11 cellular contexts compared by ENCODE assay signal in the genomic region with DNA sequence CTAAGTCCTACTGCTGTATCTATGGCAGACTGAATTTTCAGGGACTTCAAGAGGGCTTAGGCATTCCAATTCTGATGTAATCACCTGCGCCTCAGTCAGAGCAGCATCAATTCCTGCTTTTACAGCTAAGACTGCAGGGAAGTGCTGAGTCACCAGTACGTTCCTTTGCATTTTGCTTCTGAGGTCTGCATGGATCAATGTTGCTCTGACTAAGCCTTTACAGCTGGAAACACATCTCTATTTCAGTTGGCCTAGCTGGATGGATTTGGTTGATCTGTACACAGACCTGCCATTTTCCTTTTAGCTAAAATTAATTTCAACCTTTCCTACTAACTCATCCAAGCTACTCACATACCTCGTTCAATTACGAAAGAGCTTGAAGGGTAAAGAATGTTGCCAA. TPM values are rescaled to one million over a fixed set of nuclear protein-coding genes. Genes with fewer than 3 reads are reported as not detected.
DNase-seq lines count a peak whose midpoint lies in the region; ATAC-seq and TF ChIP-seq lines count a peak whose summit lies in the region.
"Had no signal": no experiment of that assay in that cellular context is flagged by ENCODE, and none has a peak within 500 bp of the region (broad histone marks: within the 10 kb centered on the region; RNA-seq: fewer than 3 reads in every experiment).

No MANE protein-coding gene starts in this region.

- H3K4me3 ChIP-seq in GM23338 = no peak overlapping the region

- H3K27ac ChIP-seq in GM23338 (ENCODE audit: low read depth) (peak overlapping the region; percentile 80), epithelial cell of prostate (peak overlapping the region; percentile 23)

- no peaks in the 10 kb centered on the region for H3K27me3 Mint-ChIP-seq in GM23338 (ENCODE audit: insufficient read depth, low read depth, poor library complexity)

- peaks cover 30% of the 10 kb centered on the region for H3K4me1 Mint-ChIP-seq in GM23338

- H3K36me3 Mint-ChIP-seq in GM23338 (ENCODE audit: low read depth) = peaks cover 59% of the 10 kb centered on the region

- H3K9me3 Mint-ChIP-seq in GM23338 = no peaks in the 10 kb centered on the region
- H3K9me3 Mint-ChIP-seq: activated CD4-positive, alpha-beta memory T cell treated with anti-CD3 and anti-CD28 coated beads, Interleukin-2, amount 10 ng/mL, durations not matched to agents 7 days and 5 days had no signal

- no peak overlapping the region for H3K4me2 ChIP-seq in GM23338

- no peaks in the 10 kb centered on the region for H3K27me3 ChIP-seq in GM23338 (ENCODE audit: insufficient read depth)

- H3F3A ChIP-seq in GM23338 (replicated peaks; ENCODE audit: low read depth) = no peaks in the 10 kb centered on the region

- H3K36me3 ChIP-seq in GM23338 (ENCODE audit: insufficient read depth) = peaks cover 40% of the 10 kb centered on the region

- ATAC-seq in GM23338 (peak; percentile 86), omental fat pad (ENCODE audit: low FRiP score) (peak; percentile 49)
- ATAC-seq: SK-N-SH treated with all-trans-retinoic acid at 6 μM for 48 hours had no signal

- no peak overlapping the region for H3K4me3 Mint-ChIP-seq in GM23338
- H3K4me3 Mint-ChIP-seq: activated CD4-positive, alpha-beta memory T cell treated with anti-CD3 and anti-CD28 coated beads, Interleukin-2, amount 10 ng/mL, durations not matched to agents 7 days and 5 days had no signal

- H3K27ac Mint-ChIP-seq in GM23338 = peak overlapping the region; percentile 96
- H3K27ac Mint-ChIP-seq: activated CD4-positive, alpha-beta memory T cell treated with anti-CD3 and anti-CD28 coated beads, Interleukin-2, amount 10 ng/mL, durations not matched to agents 7 days and 5 days had no signal

- no peaks in the 10 kb centered on the region for H3K79me2 ChIP-seq in GM23338 (replicated peaks; ENCODE audit: insufficient read depth)

- H3K4me1 ChIP-seq in GM23338 (ENCODE audit: insufficient read depth) = peaks cover 4% of the 10 kb centered on the region; the same call in 1 of the 2 replicates

- no peak overlapping the region for H2AFZ ChIP-seq in GM23338

- H3K9me2 ChIP-seq in GM23338 (ENCODE audit: insufficient read depth) = no peaks in the 10 kb centered on the region

- TF ChIP-seq CTCF in GM23338 (conservative IDR thresholded peaks at IDR 0.05; ENCODE audit: low read depth in 2 of 2) (no peak), omental fat pad (IDR thresholded peaks at IDR 0.05) (no peak)

- H4K20me1 ChIP-seq in GM23338 (replicated peaks; ENCODE audit: insufficient read depth) = peaks cover 5% of the 10 kb centered on the region; the same call in 1 of the 2 replicates

- DNase-seq in GM23338 (ENCODE audit: low spot score) = peak; percentile 65
- DNase-seq in NOMO-1 treated with DMSO at 0.1 percent for 48 hours (lab: John Stamatoyannopoulos, UW; ENCODE audit: unreplicated experiment) = peak; percentile 76
- peak; percentile 33 for DNase-seq in epithelial cell of prostate (ENCODE audit: low read depth, low spot score)
- no peak for DNase-seq in omental fat pad (ENCODE audit: low spot score)
- DNase-seq in NCI-H2196 treated with DMSO at 0.1 percent for 48 hours (lab: John Stamatoyannopoulos, UW; ENCODE audit: unreplicated experiment) = no peak
- DNase-seq in OCI-M2 (lab: John Stamatoyannopoulos, UW; ENCODE audit: unreplicated experiment) = no peak
- DNase-seq in KG1 (lab: John Stamatoyannopoulos, UW) = no peak
- DNase-seq in DMS79 (lab: John Stamatoyannopoulos, UW) = no peak
- DNase-seq: activated CD4-positive, alpha-beta memory T cell treated with anti-CD3 and anti-CD28 coated beads, Interleukin-2, amount 10 ng/mL, durations not matched to agents 7 days and 5 days; anterior cingulate cortex had no signal

TF ChIP-seq in GM23338, 12 proteins besides CTCF, POLR2A, EP300 and RAD21:
- TF ChIP-seq EZH2 (IDR thresholded peaks at IDR 0.05; ENCODE audit: low read depth, unreplicated experiment) (no peak), CREB1 (CRISPR knock-in tag; IDR thresholded peaks at IDR 0.05; ENCODE audit: low read depth) (peak; percentile 33; the same call in 1 of the 2 replicates)
TF ChIP-seq in GM23338: peak in this region for 1.

RNA-seq across cellular contexts. Expression of gene ETV5, which starts 51.3 kb away (rescaled TPM):
- total RNA-seq in GM23338 (2014; rRNA removed; shearing (Covaris generic)) = 48.4 and 57.1 TPM in 2 replicates
- 32.2 and 33.5 TPM in 2 replicates for polyA plus RNA-seq in GM23338 (2016; fragmentation: Nextera tagmentation; extraction: Ambion mirVana)
- 10 to 100 TPM; 10.3 to 23.3 (median 14.5) TPM for total RNA-seq in omental fat pad

Comparison
In these comparisons a context has a peak if more than half of its experiments do, and no peak if none do; other contexts are left out.
1. DNase-seq: peak in GM23338 (single experiment), NOMO-1 treated with DMSO at 0.1 percent for 48 hours (single experiment) and epithelial cell of prostate (single experiment); none in omental fat pad (single experiment), NCI-H2196 treated with DMSO at 0.1 percent for 48 hours (single experiment), OCI-M2 (single experiment), KG1 (single experiment) and DMS79 (single experiment).